Comparison of ENCODE assay signal across 24 cellular contexts in the genomic region with DNA sequence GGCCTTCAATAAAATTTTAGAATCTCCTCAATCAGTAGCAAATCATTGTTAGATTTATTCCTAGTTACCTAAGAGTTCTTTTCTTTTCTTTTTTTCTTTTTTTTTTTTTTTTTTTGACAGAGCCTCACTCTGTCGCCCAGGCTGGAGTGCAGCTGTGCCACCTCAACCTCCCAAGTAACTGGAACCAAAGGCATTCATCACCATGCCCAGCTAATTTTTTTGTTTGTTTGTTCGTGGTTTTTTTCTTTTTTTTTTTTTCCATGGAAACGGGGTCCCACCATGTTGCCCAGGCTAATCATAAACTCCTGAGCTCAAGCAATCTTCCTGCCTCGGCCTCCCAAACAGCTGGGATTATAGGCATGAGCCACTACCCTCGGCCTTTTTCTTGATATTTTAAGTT. TPM values are rescaled to one million over a fixed set of nuclear protein-coding genes. Genes with fewer than 3 reads are reported as not detected.
"Had no signal": no experiment of that assay in that cellular context is flagged by ENCODE, and none has a peak within 500 bp of the region (broad histone marks: within the 10 kb centered on the region; RNA-seq: fewer than 3 reads in every experiment).

No MANE protein-coding gene starts in this region.

- H3K9me3 ChIP-seq: colonic mucosa, esophagus muscularis mucosa, esophagus squamous epithelium, gastrocnemius medialis, gastroesophageal sphincter, heart left ventricle had no signal

- H3K36me3 ChIP-seq: colonic mucosa, esophagus muscularis mucosa, esophagus squamous epithelium, gastrocnemius medialis, gastroesophageal sphincter, heart left ventricle, heart right ventricle had no signal

- H3K4me3 ChIP-seq: colonic mucosa, coronary artery, dorsolateral prefrontal cortex, esophagus muscularis mucosa, esophagus squamous epithelium, gastrocnemius medialis, gastroesophageal sphincter, heart left ventricle, heart right ventricle had no signal

- H3K4me1 ChIP-seq: colonic mucosa, esophagus muscularis mucosa, esophagus squamous epithelium, gastrocnemius medialis, gastroesophageal sphincter, heart left ventricle, heart right ventricle had no signal

- H3K27ac ChIP-seq: colonic mucosa, coronary artery, dorsolateral prefrontal cortex, epithelial cell of prostate, esophagus muscularis mucosa, esophagus squamous epithelium, foreskin keratinocyte, gastrocnemius medialis, gastroesophageal sphincter, heart left ventricle, heart right ventricle had no signal

- H3K27me3 ChIP-seq: colonic mucosa, dorsolateral prefrontal cortex, esophagus squamous epithelium, foreskin keratinocyte, gastrocnemius medialis, gastroesophageal sphincter, heart right ventricle had no signal

- DNase-seq: colonic mucosa; cortex of kidney; dermis blood vessel endothelial cell; dorsolateral prefrontal cortex; effector CD4-positive, alpha-beta T cell; effector CD8-positive, alpha-beta T cell; effector memory CD4-positive, alpha-beta T cell; effector memory CD8-positive, alpha-beta T cell; endodermal cell; erythroblast; esophagus squamous epithelium; foreskin fibroblast; foreskin keratinocyte; foreskin melanocyte; gastrocnemius medialis; glutamatergic neuron; head of caudate nucleus; heart left ventricle; heart right ventricle had no signal

RNA-seq across cellular contexts. Expression of a gene that starts 48.0 kb away (rescaled TPM):
- total RNA-seq: frontal cortex had no signal
